In the genomic region with DNA sequence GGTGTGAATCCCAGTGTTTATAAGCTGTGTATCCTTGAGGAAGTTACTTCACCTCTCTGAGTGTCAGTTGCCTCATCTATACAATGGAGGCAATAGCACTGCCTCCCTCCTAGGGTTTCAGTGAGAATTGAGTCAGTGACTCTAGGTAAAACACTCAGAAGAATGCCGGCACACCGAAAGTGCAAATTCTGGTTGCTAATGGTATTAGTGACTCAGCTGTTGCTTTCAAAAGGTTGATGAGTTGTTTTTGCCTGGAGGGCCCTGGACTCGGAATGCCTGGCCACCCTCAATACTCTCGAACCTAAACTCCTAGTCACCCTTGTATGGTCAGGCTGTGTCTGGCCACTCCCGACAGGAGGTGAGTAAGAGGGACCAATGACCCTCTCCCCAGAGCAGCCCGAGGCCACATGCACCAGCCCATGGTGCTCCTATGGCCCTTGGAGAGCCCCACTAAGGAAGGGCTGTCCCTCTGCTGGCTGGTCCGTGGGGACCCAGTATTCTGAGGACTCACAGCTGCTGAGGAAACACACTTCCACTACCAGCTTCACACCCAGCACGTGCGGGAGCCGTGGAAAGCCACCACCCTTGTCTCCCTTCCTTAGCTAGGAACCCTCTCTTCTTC, we compare ENCODE assay signal across 8 cellular contexts.
DNase-seq lines count a peak whose midpoint lies in the region; ATAC-seq, FAIRE-seq and TF ChIP-seq lines count a peak whose summit lies in the region.
"Had no signal": no experiment of that assay in that cellular context is flagged by ENCODE, and none has a peak within 500 bp of the region (broad histone marks: within the 10 kb centered on the region; RNA-seq: fewer than 3 reads in every experiment).

No MANE protein-coding gene starts in this region.

- no peak for TF ChIP-seq CTCF in GM12878 (IDR thresholded peaks at IDR 0.05 in 2 of 3, conservative IDR thresholded peaks at IDR 0.05 in 1 of 3; ENCODE audit: control insufficient read depth in 2 of 3, extremely low read depth in 1 of 3, insufficient read depth in 1 of 3, low read depth in 3 of 3, low read length in 3 of 3)

- FAIRE-seq in GM12878 (lab: Jason Lieb, UNC) = peak; percentile 90

- H3K36me3 ChIP-seq in GM12878 (ENCODE audit: control insufficient read depth in 2 of 2, insufficient read depth in 2 of 2, low read length in 1 of 2) = no peaks in the 10 kb centered on the region

- H3K27ac ChIP-seq in GM12878 (ENCODE audit: control insufficient read depth, insufficient read depth) = no peak overlapping the region

- in situ Hi-C loops in GM12878 (cut with MboI) = loop anchor here (5.0 kb wide), 1 partner anchor 143 kb away; no protein-coding TSS in a partner anchor

- H4K20me1 ChIP-seq in GM12878 (ENCODE audit: control insufficient read depth, insufficient read depth) = no peaks in the 10 kb centered on the region

- ATAC-seq in GM18907 (IDR thresholded peaks at IDR 0.05; ENCODE audit: unreplicated experiment) = peak; percentile 38
- peak; percentile 53 for ATAC-seq in HG03045 (IDR thresholded peaks at IDR 0.05; ENCODE audit: unreplicated experiment)
- ATAC-seq in GM12878 = peak; percentile 6; the same call in 1 of the 3 replicates

- H3K4me2 ChIP-seq in GM12878 (ENCODE audit: control insufficient read depth, insufficient read depth) = no peak overlapping the region; the same call in 1 of the 2 replicates

- TF ChIP-seq POLR2A in GM12878 (IDR thresholded peaks at IDR 0.05; ENCODE audit: low read depth, low read length) = no peak

- BruUV-seq in GM12878 (replicated peaks; lab: Mats Ljungman, UMichigan) = no TSS peak

- H3K79me2 ChIP-seq in GM12878 (ENCODE audit: control insufficient read depth, insufficient read depth, low read length) = no peaks in the 10 kb centered on the region

- peak; percentile 41 for DNase-seq in GM12878 (ENCODE audit: low read depth, low spot score)
- peak; percentile 66 for DNase-seq in posterior vena cava (ENCODE audit: low spot score)
- no peak for DNase-seq in activated CD4-positive, alpha-beta T cell treated with anti-CD3 and anti-CD28 coated beads for 1 hour
- no peak for DNase-seq in globus pallidus (ENCODE audit: low spot score)
- no peak for DNase-seq in hippocampal formation (lab: John Stamatoyannopoulos, UW)
- DNase-seq: Kasumi-1 had no signal

- no peak for TF ChIP-seq EP300 in GM12878 (IDR thresholded peaks at IDR 0.05; ENCODE audit: borderline replicate concordance in 1 of 2, control insufficient read depth in 1 of 2, low read depth in 2 of 2, low read length in 2 of 2)

- no peak overlapping the region for H3K9ac ChIP-seq in GM12878 (ENCODE audit: control insufficient read depth, insufficient read depth, low read length)

- H3K9me3 ChIP-seq in GM12878 (replicated peaks; ENCODE audit: control insufficient read depth, insufficient read depth, low read length) = peaks cover 7% of the 10 kb centered on the region

- WGBS in GM12878 (ENCODE audit: insufficient coverage, insufficient replicate concordance, low lambda C conversion rate, missing lambda C conversion rate) = 18% methylated on average over 10 of the region's 10 CpGs

- POLR2A ChIA-PET in GM12878 (lab: Charles Lee) = interaction anchor here (0.6 kb wide), 1 partner anchor 328 kb away, joined by 3 read pairs; no protein-coding TSS in a partner anchor

- H3K4me3 ChIP-seq in GM12878 = no peak overlapping the region

- CTCF ChIA-PET in GM12878 (lab: Yijun Ruan, JAX) = interaction anchor here (1.1 to 4.7 kb wide), 3 partner anchors 38 to 148 kb away, joined by 4 to 29 read pairs (median 26); no protein-coding TSS in a partner anchor

- no peak for TF ChIP-seq RAD21 in GM12878 (IDR thresholded peaks at IDR 0.05; ENCODE audit: insufficient read depth, low read depth, low read length)

- RAD21 ChIA-PET in GM12878 (lab: Charles Lee; ENCODE audit: unreplicated experiment) = interaction anchor here (0.8 kb wide), 1 partner anchor 141 kb away, joined by 3 read pairs; no protein-coding TSS in a partner anchor

- intact Hi-C loops in GM12878 (cut with micrococcal nuclease; ENCODE audit: unreplicated experiment) (loop anchor here (1.0 to 5.0 kb wide), 2 partner anchors 138 to 467 kb away; no protein-coding TSS in a partner anchor), posterior vena cava (cut with DNase I) (no loop called here)

- SMC1A ChIA-PET in GM12878 (lab: Charles Lee; ENCODE audit: uncharacterized antibody, unreplicated experiment) = interaction anchor here (0.6 to 1.4 kb wide), 4 partner anchors 15 to 160 kb away, joined by 3 to 4 read pairs (median 4); no protein-coding TSS in a partner anchor

- H2AFZ ChIP-seq in GM12878 (ENCODE audit: control insufficient read depth, low read depth, low read length) = no peak overlapping the region

- H3K4me1 ChIP-seq in GM12878 (ENCODE audit: control insufficient read depth, insufficient read depth, low read length) = peaks cover 47% of the 10 kb centered on the region

- H3K27me3 ChIP-seq in GM12878 (replicated peaks in 1 of 2; ENCODE audit: control insufficient read depth in 2 of 2, insufficient read depth in 2 of 2, low read length in 1 of 2) = peaks cover 1 to 3% of the 10 kb centered on the region in 2 experiments; a peak in 2 of 4 replicates

TF ChIP-seq in GM12878, 131 proteins besides CTCF, POLR2A, EP300 and RAD21 (continues in another document):
- TF ChIP-seq ATF2 (IDR thresholded peaks at IDR 0.05; ENCODE audit: low read length) (no peak; the same call in 1 of the 2 replicates), EGR1 (IDR thresholded peaks at IDR 0.05; ENCODE audit: borderline replicate concordance in 1 of 2, low read depth in 2 of 2, low read length in 2 of 2) (no peak), PML (IDR thresholded peaks at IDR 0.05; ENCODE audit: low read length) (no peak), NFIC (IDR thresholded peaks at IDR 0.05; ENCODE audit: low read depth, low read length) (peak; percentile 46; the same call in 1 of the 2 replicates), STAT1 (conservative IDR thresholded peaks at IDR 0.05) (no peak), NR2F1 (conservative IDR thresholded peaks at IDR 0.05) (no peak), JUND (IDR thresholded peaks at IDR 0.05; ENCODE audit: low read depth, low read length) (no peak), MYC (IDR thresholded peaks at IDR 0.05; ENCODE audit: insufficient read depth, insufficient read length, insufficient replicate concordance, low read length, severe bottlenecking) (no peak), TCF3 (IDR thresholded peaks at IDR 0.05; ENCODE audit: borderline replicate concordance, insufficient read depth, low read depth, low read length) (no peak), TAF1 (IDR thresholded peaks at IDR 0.05; ENCODE audit: borderline replicate concordance, low read depth, low read length) (no peak), FOXM1 (IDR thresholded peaks at IDR 0.05; ENCODE audit: low read depth, low read length) (0 out of 2 replicates have a peak, but pooled peaks have one; percentile 20)
- TF ChIP-seq, protein P1, sequence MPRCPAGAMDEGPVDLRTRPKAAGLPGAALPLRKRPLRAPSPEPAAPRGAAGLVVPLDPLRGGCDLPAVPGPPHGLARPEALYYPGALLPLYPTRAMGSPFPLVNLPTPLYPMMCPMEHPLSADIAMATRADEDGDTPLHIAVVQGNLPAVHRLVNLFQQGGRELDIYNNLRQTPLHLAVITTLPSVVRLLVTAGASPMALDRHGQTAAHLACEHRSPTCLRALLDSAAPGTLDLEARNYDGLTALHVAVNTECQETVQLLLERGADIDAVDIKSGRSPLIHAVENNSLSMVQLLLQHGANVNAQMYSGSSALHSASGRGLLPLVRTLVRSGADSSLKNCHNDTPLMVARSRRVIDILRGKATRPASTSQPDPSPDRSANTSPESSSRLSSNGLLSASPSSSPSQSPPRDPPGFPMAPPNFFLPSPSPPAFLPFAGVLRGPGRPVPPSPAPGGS (IDR thresholded peaks at IDR 0.05; ENCODE audit: borderline replicate concordance, insufficient read depth, low read depth, low read length, poor library complexity, severe bottlenecking) = peak; percentile 34

Comparison
In these comparisons a context has a peak if more than half of its experiments do, and no peak if none do; other contexts are left out.
1. DNase-seq: peak in GM12878 (single experiment) and posterior vena cava (single experiment); none in activated CD4-positive, alpha-beta T cell treated with anti-CD3 and anti-CD28 coated beads for 1 hour (single experiment), globus pallidus (single experiment) and hippocampal formation (0 of 2).
2. Peak in every context shown above with its lines, with median percentiles within 50 percentile points of each other: ATAC-seq.